In the genomic region with DNA sequence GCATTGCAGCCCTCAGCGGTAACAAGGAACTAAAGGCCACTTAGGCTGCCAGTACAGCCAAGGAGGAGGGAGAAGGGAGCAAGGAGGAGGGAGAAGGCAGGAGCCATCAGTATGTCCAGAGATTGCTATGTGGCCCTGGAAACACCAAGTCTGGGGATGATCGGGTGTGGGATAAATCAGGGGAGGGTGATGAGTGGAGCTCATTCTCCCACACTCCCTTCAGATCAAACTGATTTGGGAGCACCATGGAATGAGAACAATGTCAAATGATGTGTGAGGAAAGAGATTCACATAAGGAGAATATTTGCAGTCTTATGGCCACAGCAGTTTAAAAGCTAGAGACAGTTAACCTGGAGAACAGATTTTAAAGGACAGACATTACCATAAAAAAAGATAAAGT, we compare ENCODE assay signal across 22 cellular contexts.
A peak's percentile ranks its signal among the peaks of the same experiment; 100 is the strongest.
DNase-seq lines count a peak whose midpoint lies in the region; ATAC-seq, FAIRE-seq and TF ChIP-seq lines count a peak whose summit lies in the region.
"Had no signal": no experiment of that assay in that cellular context is flagged by ENCODE, and none has a peak within 500 bp of the region (broad histone marks: within the 10 kb centered on the region; RNA-seq: fewer than 3 reads in every experiment).

No MANE protein-coding gene starts in this region.

- H2BK120ac ChIP-seq in neuronal stem cell (ENCODE audit: low read depth, low read length) = no peak overlapping the region

- peaks cover 2 to 9% of the 10 kb centered on the region in 2 experiments; a peak in 1 of 5 replicates for H3K27me3 ChIP-seq in HepG2 (ENCODE audit: control insufficient read depth in 1 of 2, insufficient read depth in 2 of 2, low read length in 2 of 2)
- H3K27me3 ChIP-seq in right lobe of liver = no peaks in the 10 kb centered on the region
- no peaks in the 10 kb centered on the region for H3K27me3 ChIP-seq in K562 (ENCODE audit: control insufficient read depth in 2 of 2, insufficient read depth in 2 of 2, low read length in 2 of 2)
- peaks cover 0 to 10% (median 0%) of the 10 kb centered on the region in 3 experiments for H3K27me3 ChIP-seq in neuronal stem cell (ENCODE audit: control insufficient read depth in 3 of 3, insufficient read depth in 3 of 3, low read depth in 1 of 3, low read length in 3 of 3)
- H3K27me3 ChIP-seq: BLaER1 treated with 17β-estradiol and CSF1 and Interleukin-3, amounts not matched to agents 10 nM and 100 nM had no signal

- no peak overlapping the region for H2AFZ ChIP-seq in HepG2 (ENCODE audit: low read length)
- no peak overlapping the region for H2AFZ ChIP-seq in K562 (ENCODE audit: low read depth, low read length)
- no peak overlapping the region for H2AFZ ChIP-seq in neuronal stem cell (ENCODE audit: low read length)
- H2AFZ ChIP-seq: GM23248 had no signal

- H3K4me1 ChIP-seq in HepG2 (ENCODE audit: insufficient read depth, low read length) (no peaks in the 10 kb centered on the region), right lobe of liver (no peaks in the 10 kb centered on the region), K562 (replicated peaks in 1 of 2; ENCODE audit: control insufficient read depth in 2 of 2, insufficient read depth in 2 of 2, low read length in 2 of 2) (peaks cover 17 to 25% of the 10 kb centered on the region in 2 experiments), neuronal stem cell (ENCODE audit: control insufficient read depth in 2 of 2, insufficient read depth in 1 of 2, low read depth in 1 of 2, low read length in 2 of 2) (peaks cover 0 to 3% of the 10 kb centered on the region in 2 donors)
- H3K4me1 ChIP-seq: HAP-1 had no signal

- no peak overlapping the region for H3K23ac ChIP-seq in neuronal stem cell (ENCODE audit: low read depth, low read length, poor library complexity)

- in situ Hi-C loops in HepG2 (cut with HindIII; ENCODE audit: extremely low pct_ligation_motif_present, low pct_unique_long_range_greater_than_20kb) = no loop called here
- in situ Hi-C loops in K562 (cut with MboI) = loop anchor here (5.0 kb wide), 1 partner anchor 49 kb away; no protein-coding TSS in a partner anchor

- H3K79me2 ChIP-seq in HepG2 (ENCODE audit: insufficient read depth, low read length) (no peaks in the 10 kb centered on the region), K562 (ENCODE audit: control insufficient read depth, insufficient read depth, low read length) (no peaks in the 10 kb centered on the region)

- TF ChIP-seq CTCF in HepG2 (CRISPR knock-in tag; IDR thresholded peaks at IDR 0.05) (no peak), right lobe of liver (IDR thresholded peaks at IDR 0.05) (no peak), K562 (IDR thresholded peaks at IDR 0.05 in 2 of 3, conservative IDR thresholded peaks at IDR 0.05 in 1 of 3; ENCODE audit: insufficient read depth in 2 of 3, low read depth in 1 of 3, low read length in 3 of 3) (no peak)

- BruUV-seq in HepG2 (replicated peaks; lab: Mats Ljungman, UMichigan) = no TSS peak
- no TSS peak for BruUV-seq in K562 (replicated peaks; lab: Mats Ljungman, UMichigan)

- ATAC-seq in HepG2 (no peak), right lobe of liver (no peak), K562 (no peak), GM18867 (IDR thresholded peaks at IDR 0.05; ENCODE audit: unreplicated experiment) (no peak), GM19035 (IDR thresholded peaks at IDR 0.05; ENCODE audit: unreplicated experiment) (no peak)
- ATAC-seq: A549; CD8-positive, alpha-beta T cell had no signal

- H3K79me1 ChIP-seq in neuronal stem cell (ENCODE audit: low read depth, low read length) = no peaks in the 10 kb centered on the region

- TF ChIP-seq EP300 in HepG2 (IDR thresholded peaks at IDR 0.05; ENCODE audit: low read depth in 2 of 2, low read length in 2 of 2) (no peak), HepG2 (CRISPR knock-in tag; IDR thresholded peaks at IDR 0.05; ENCODE audit: borderline replicate concordance) (no peak), K562 (IDR thresholded peaks at IDR 0.05; ENCODE audit: low read length) (no peak)

- H3K4me3 ChIP-seq in HepG2 (replicated peaks in 1 of 3; ENCODE audit: insufficient read depth in 1 of 3, low read depth in 2 of 3, low read length in 3 of 3) = no peak overlapping the region
- no peak overlapping the region for H3K4me3 ChIP-seq in right lobe of liver
- no peak overlapping the region for H3K4me3 ChIP-seq in K562
- H3K4me3 ChIP-seq in neuronal stem cell (ENCODE audit: low read length in 2 of 2) = peak overlapping the region in 1 of 2 donors; percentile 68
- H3K4me3 ChIP-seq: A549; BLaER1 treated with 17β-estradiol and CSF1 and Interleukin-3, amounts not matched to agents 10 nM and 100 nM; GM23248; HAP-1 had no signal

- CTCF ChIA-PET in HepG2 (lab: Yijun Ruan, JAX; ENCODE audit: low intra/inter-chr PET ratio, low total read pairs) (no interaction called here), K562 (lab: Yijun Ruan, JAX; ENCODE audit: low intra/inter-chr PET ratio) (no interaction called here)

- H3K9me3 ChIP-seq in HepG2 (ENCODE audit: low read length) (no peaks in the 10 kb centered on the region), right lobe of liver (no peaks in the 10 kb centered on the region), K562 (replicated peaks; ENCODE audit: control insufficient read depth, insufficient read depth, low read depth, low read length) (no peaks in the 10 kb centered on the region), neuronal stem cell (replicated peaks in 1 of 2; ENCODE audit: control insufficient read depth in 2 of 2, insufficient read depth in 1 of 2, low read depth in 1 of 2, low read length in 2 of 2) (no peaks in the 10 kb centered on the region)
- H3K9me3 ChIP-seq: A549; BLaER1 treated with 17β-estradiol and CSF1 and Interleukin-3, amounts not matched to agents 10 nM and 100 nM; HAP-1 had no signal

- H4K91ac ChIP-seq in neuronal stem cell (ENCODE audit: low read depth, low read length, poor library complexity) = no peak overlapping the region

- no peak overlapping the region for H3K14ac ChIP-seq in neuronal stem cell (ENCODE audit: low read length)

- H3K18ac ChIP-seq in neuronal stem cell (ENCODE audit: low read length) = no peak overlapping the region

- H3K27ac ChIP-seq in HepG2 (ENCODE audit: extremely low read length, insufficient read depth, low read length) = no peak overlapping the region
- H3K27ac ChIP-seq in right lobe of liver = no peak overlapping the region
- H3K27ac ChIP-seq in K562 (ENCODE audit: extremely low read depth, low read depth, low read length) = no peak overlapping the region
- H3K27ac ChIP-seq in neuronal stem cell (replicated peaks; ENCODE audit: low read length) = no peak overlapping the region
- H3K27ac ChIP-seq: 22Rv1; A549; BLaER1 treated with 17β-estradiol and CSF1 and Interleukin-3, amounts not matched to agents 10 nM and 100 nM; GM23248; HL-60 had no signal

- intact Hi-C loops in HepG2 (cut with micrococcal nuclease; ENCODE audit: unreplicated experiment) (no loop called here), right lobe of liver (cut with DNase I) (no loop called here), K562 (cut with micrococcal nuclease) (no loop called here)

- no peak overlapping the region for H3K4ac ChIP-seq in neuronal stem cell (ENCODE audit: low read length)

- H4K8ac ChIP-seq in neuronal stem cell (ENCODE audit: low read depth, low read length) = no peak overlapping the region

- DNase-seq in HepG2 (ENCODE audit: low spot score) = no peak
- no peak for DNase-seq in right lobe of liver
- DNase-seq in K562 (ENCODE audit: extremely low read depth in 1 of 4, low spot score in 3 of 4) = no peak
- DNase-seq in neuronal stem cell (ENCODE audit: low spot score) = no peak
- DNase-seq in D341Med (ENCODE audit: low spot score) = no peak
- DNase-seq: Calu3; CD8-positive, alpha-beta T cell; DMS 273 treated with DMSO at 0.1 percent for 48 hours; DMS53; DND-41; GM23248; Kasumi-1; KG1 had no signal

- WGBS in HepG2 (ENCODE audit: low lambda C conversion rate) = 33% methylated on average over 2 of the region's 2 CpGs
- 93% methylated on average over 2 of the region's 2 CpGs for WGBS in right lobe of liver (ENCODE audit: insufficient coverage, low coverage, low lambda C conversion rate, missing lambda C conversion rate)
- WGBS in K562 (ENCODE audit: insufficient coverage, low coverage, missing lambda C conversion rate) = 32% methylated on average over 2 of the region's 2 CpGs
- no CpG with 5 or more reads among the region's 2 CpGs for WGBS in neuronal stem cell (ENCODE audit: extremely low coverage in 2 of 2, insufficient read length in 2 of 2, insufficient replicate concordance in 1 of 2), 2 donors

- H4K20me1 ChIP-seq in HepG2 (ENCODE audit: insufficient read depth, low read length) (no peaks in the 10 kb centered on the region), K562 (replicated peaks; ENCODE audit: control insufficient read depth, insufficient read depth, low read length) (no peaks in the 10 kb centered on the region)
- H4K20me1 ChIP-seq: BLaER1 treated with 17β-estradiol and CSF1 and Interleukin-3, amounts not matched to agents 10 nM and 100 nM had no signal

- no peak for TF ChIP-seq RAD21 in HepG2 (CRISPR knock-in tag; IDR thresholded peaks at IDR 0.05)
- no peak for TF ChIP-seq RAD21 in K562 (CRISPR knock-in tag; conservative IDR thresholded peaks at IDR 0.05 in 1 of 2, IDR thresholded peaks at IDR 0.05 in 1 of 2)

- POLR2A ChIA-PET in HepG2 (lab: Yijun Ruan, JAX) = no interaction called here
- POLR2A ChIA-PET in K562 (lab: Yijun Ruan, JAX) = no interaction called here

- no peak overlapping the region for H2BK12ac ChIP-seq in neuronal stem cell (ENCODE audit: low read length)

- no peak overlapping the region for H2BK5ac ChIP-seq in neuronal stem cell (ENCODE audit: low read length)

- H3K9ac ChIP-seq in HepG2 (ENCODE audit: insufficient read depth, low read depth, low read length) (no peak overlapping the region), K562 (ENCODE audit: insufficient read depth in 1 of 2, low read depth in 2 of 2, low read length in 2 of 2) (0 out of 4 replicates have a peak overlapping the region, but pooled peaks of 1 of the 2 experiments have one; percentile 20), neuronal stem cell (ENCODE audit: low read depth, low read length, poor library complexity) (no peak overlapping the region)
- H3K9ac ChIP-seq: BLaER1 treated with 17β-estradiol and CSF1 and Interleukin-3, amounts not matched to agents 10 nM and 100 nM; GM23248 had no signal

- FAIRE-seq in HepG2 (lab: Jason Lieb, UNC) = no peak
- no peak for FAIRE-seq in K562 (lab: Jason Lieb, UNC)
- FAIRE-seq: G401.6, GM12892 had no signal

- H2AK5ac ChIP-seq in neuronal stem cell (ENCODE audit: low read depth, low read length) = peak overlapping the region; percentile 6

- H3K4me2 ChIP-seq in HepG2 (ENCODE audit: low read depth, low read length) (no peak overlapping the region), K562 (ENCODE audit: insufficient read depth, low read length) (no peak overlapping the region), neuronal stem cell (ENCODE audit: insufficient read depth, low read length, poor library complexity, severe bottlenecking) (no peak overlapping the region)
- H3K4me2 ChIP-seq: A549 had no signal

- no peak overlapping the region for H2BK15ac ChIP-seq in neuronal stem cell (ENCODE audit: low read length)

- H3K36me3 ChIP-seq in HepG2 (replicated peaks in 1 of 2; ENCODE audit: control insufficient read depth in 1 of 2, insufficient read depth in 2 of 2, low read length in 2 of 2) (no peaks in the 10 kb centered on the region), right lobe of liver (no peaks in the 10 kb centered on the region), K562 (ENCODE audit: control insufficient read depth, insufficient read depth, low read length) (no peaks in the 10 kb centered on the region), neuronal stem cell (replicated peaks in 1 of 2; ENCODE audit: control insufficient read depth in 2 of 2, insufficient read depth in 2 of 2, low read length in 2 of 2) (no peaks in the 10 kb centered on the region)
- H3K36me3 ChIP-seq: BLaER1 treated with 17β-estradiol and CSF1 and Interleukin-3, amounts not matched to agents 10 nM and 100 nM; HAP-1 had no signal

- TF ChIP-seq POLR2A in HepG2 (IDR thresholded peaks at IDR 0.05; ENCODE audit: insufficient read depth in 1 of 2, low read depth in 2 of 2, low read length in 2 of 2) (no peak), right lobe of liver (IDR thresholded peaks at IDR 0.05) (no peak), K562 (conservative IDR thresholded peaks at IDR 0.05) (no peak)

- H3K9me1 ChIP-seq in K562 (ENCODE audit: control insufficient read depth, insufficient read depth, low read length) = peaks cover 4% of the 10 kb centered on the region

Comparison
In these comparisons a context has a peak if more than half of its experiments do, and no peak if none do; other contexts are left out.
1. Of the 241 proteins assayed by ChIP-seq in both HepG2 and K562: peak only in HepG2: none; only in K562: none; in both: ZNF263; in neither: 240.